ENCODE assay signal across 18 cellular contexts in the genomic region with DNA sequence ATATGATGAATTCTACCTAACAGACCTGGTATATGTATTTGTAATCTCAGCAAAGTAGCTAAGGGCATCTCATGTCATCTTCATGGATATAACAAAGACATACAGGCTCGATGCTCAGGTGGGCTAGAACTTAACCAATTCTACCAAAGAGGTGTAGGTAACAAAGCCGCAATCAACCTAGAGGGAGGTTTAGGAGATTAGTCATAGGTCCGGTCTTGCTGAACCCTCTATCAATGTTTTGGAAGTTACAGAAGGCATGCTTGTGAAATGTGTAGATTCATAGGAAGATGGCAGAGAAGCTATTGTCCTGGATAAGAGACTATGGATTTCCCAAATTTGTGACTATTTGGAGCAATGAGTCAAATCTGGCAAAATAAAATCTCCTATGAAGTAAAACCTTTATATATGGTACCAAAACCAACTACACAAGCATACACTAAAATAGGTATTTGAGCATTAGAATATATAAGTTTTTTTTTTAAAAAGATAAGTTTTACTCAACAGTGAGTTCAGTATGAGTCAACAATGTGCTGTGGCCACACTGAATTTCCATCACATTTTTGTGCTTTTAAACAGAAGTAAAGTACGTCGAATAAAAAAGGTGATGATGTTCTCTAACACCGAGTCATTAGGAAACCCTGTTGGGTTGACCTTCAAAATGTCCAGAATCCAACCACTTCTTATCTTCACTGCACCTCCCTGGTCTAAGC. TPM values are rescaled to one million over a fixed set of nuclear protein-coding genes. Genes with fewer than 3 reads are reported as not detected.
DNase-seq lines count a peak whose midpoint lies in the region; ATAC-seq, FAIRE-seq and TF ChIP-seq lines count a peak whose summit lies in the region.
"Had no signal": no experiment of that assay in that cellular context is flagged by ENCODE, and none has a peak within 500 bp of the region (broad histone marks: within the 10 kb centered on the region; RNA-seq: fewer than 3 reads in every experiment).

No MANE protein-coding gene starts in this region.

- H3K79me2 ChIP-seq in astrocyte (ENCODE audit: insufficient read depth, low read length) (no peaks in the 10 kb centered on the region), smooth muscle cell (ENCODE audit: low read depth) (no peaks in the 10 kb centered on the region)

- H3K9me3 ChIP-seq in CD4-positive, CD25-positive, alpha-beta regulatory T cell (ENCODE audit: control insufficient read depth in 2 of 2, low read length in 2 of 2), result no peaks in the 10 kb centered on the region
- H3K9me3 ChIP-seq in astrocyte (ENCODE audit: insufficient read depth, low read depth, low read length) (no peaks in the 10 kb centered on the region), smooth muscle cell (replicated peaks; ENCODE audit: low read depth) (no peaks in the 10 kb centered on the region)
- H3K9me3 ChIP-seq: MG63 had no signal

- TF ChIP-seq CTCF in astrocyte (IDR thresholded peaks at IDR 0.05; ENCODE audit: insufficient read depth, low read depth, low read length) (no peak), smooth muscle cell (IDR thresholded peaks at IDR 0.05; ENCODE audit: borderline replicate concordance, insufficient read depth, poor library complexity, severe bottlenecking) (no peak)

- peaks cover 32% of the 10 kb centered on the region for H3K36me3 ChIP-seq in CD4-positive, CD25-positive, alpha-beta regulatory T cell (ENCODE audit: control insufficient read depth, insufficient read depth, low read length)
- H3K36me3 ChIP-seq in astrocyte (ENCODE audit: insufficient read depth, low read length) (no peaks in the 10 kb centered on the region), smooth muscle cell (ENCODE audit: low read depth) (no peaks in the 10 kb centered on the region)
- H3K36me3 ChIP-seq: MG63 had no signal

- peak; percentile 43 for FAIRE-seq in astrocyte (lab: Jason Lieb, UNC)

- WGBS in smooth muscle cell (ENCODE audit: low lambda C conversion rate), result 70% methylated on average over 6 of the region's 6 CpGs

- peak overlapping the region; percentile 5 for H2AFZ ChIP-seq in astrocyte (ENCODE audit: low read depth, low read length)
- H2AFZ ChIP-seq in smooth muscle cell (ENCODE audit: low read depth), result no peak overlapping the region

- H3F3A ChIP-seq in smooth muscle cell (ENCODE audit: low read depth), result no peaks in the 10 kb centered on the region

- no peaks in the 10 kb centered on the region for H3K9me3 Mint-ChIP-seq in CD4-positive, CD25-positive, alpha-beta regulatory T cell
- H3K9me3 Mint-ChIP-seq in astrocyte (ENCODE audit: unreplicated experiment), result no peaks in the 10 kb centered on the region
- no peaks in the 10 kb centered on the region for H3K9me3 Mint-ChIP-seq in natural killer cell treated with Interleukin-12 subunit alpha and Interleukin-12 subunit beta and Interleukin-15 and Interleukin-18, amount 100 ng/mL, for 72 hours
- H3K9me3 Mint-ChIP-seq: activated B cell treated with CpG ODN at 0.5 μM for 24 hours; activated naive CD4-positive, alpha-beta T cell treated with anti-CD3 and anti-CD28 coated beads for 36 hours; CD8-positive, alpha-beta T cell; naive B cell had no signal

- no peak for DNase-seq in CD4-positive, CD25-positive, alpha-beta regulatory T cell
- DNase-seq in astrocyte (ENCODE audit: low read depth), result peak; percentile 66
- no peak for DNase-seq in natural killer cell treated with Interleukin-12 subunit alpha and Interleukin-12 subunit beta and Interleukin-15 and Interleukin-18, amount 100 ng/mL, for 72 hours (ENCODE audit: low spot score)
- no peak for DNase-seq in smooth muscle cell (lab: John Stamatoyannopoulos, UW; ENCODE audit: unreplicated experiment)
- no peak for DNase-seq in head of caudate nucleus
- DNase-seq in SW480 (ENCODE audit: low spot score), result no peak
- DNase-seq: activated B cell treated with CpG ODN at 0.5 μM for 24 hours; activated naive CD4-positive, alpha-beta T cell treated with anti-CD3 and anti-CD28 coated beads for 36 hours; CD8-positive, alpha-beta T cell; dermis blood vessel endothelial cell; MG63; naive B cell; NCI-H2171; right cardiac atrium; substantia nigra had no signal

- intact Hi-C loops in head of caudate nucleus (cut with DNase I), result no loop called here

- no peaks in the 10 kb centered on the region for H3K4me1 ChIP-seq in CD4-positive, CD25-positive, alpha-beta regulatory T cell (ENCODE audit: control insufficient read depth, insufficient read depth, low read length, poor library complexity, severe bottlenecking)
- H3K4me1 ChIP-seq in astrocyte (ENCODE audit: insufficient read depth, low read length) (peaks cover 7% of the 10 kb centered on the region), smooth muscle cell (ENCODE audit: low read depth) (no peaks in the 10 kb centered on the region)

- H3K27me3 Mint-ChIP-seq in CD4-positive, CD25-positive, alpha-beta regulatory T cell, result no peaks in the 10 kb centered on the region
- H3K27me3 Mint-ChIP-seq in astrocyte (ENCODE audit: low read depth, unreplicated experiment), result no peaks in the 10 kb centered on the region
- H3K27me3 Mint-ChIP-seq in natural killer cell treated with Interleukin-12 subunit alpha and Interleukin-12 subunit beta and Interleukin-15 and Interleukin-18, amount 100 ng/mL, for 72 hours, result no peaks in the 10 kb centered on the region
- H3K27me3 Mint-ChIP-seq: activated B cell treated with CpG ODN at 0.5 μM for 24 hours, naive B cell had no signal

- ATAC-seq in CD4-positive, CD25-positive, alpha-beta regulatory T cell (ENCODE audit: low read depth in 2 of 2), result no peak
- peak; percentile 60 for ATAC-seq in HG02870 (IDR thresholded peaks at IDR 0.05; ENCODE audit: unreplicated experiment)
- peak; percentile 78 to 79 for ATAC-seq in natural killer cell treated with Interleukin-12 subunit alpha and Interleukin-12 subunit beta and Interleukin-15 and Interleukin-18, amount 100 ng/mL, for 72 hours
- ATAC-seq in HG02763 (IDR thresholded peaks at IDR 0.05; ENCODE audit: unreplicated experiment), result no peak
- ATAC-seq: CD8-positive, alpha-beta T cell had no signal

- H3K4me3 ChIP-seq in CD4-positive, CD25-positive, alpha-beta regulatory T cell (ENCODE audit: low read depth, low read length), result no peak overlapping the region
- H3K4me3 ChIP-seq in astrocyte (ENCODE audit: insufficient read depth, low read depth, low read length), result no peak overlapping the region
- H3K4me3 ChIP-seq in smooth muscle cell, result no peak overlapping the region
- H3K4me3 ChIP-seq: MG63 had no signal

- no peak overlapping the region for H3K27ac ChIP-seq in CD4-positive, CD25-positive, alpha-beta regulatory T cell (ENCODE audit: insufficient read depth, low read length, poor library complexity, severe bottlenecking)
- H3K27ac ChIP-seq in astrocyte (ENCODE audit: low read depth, low read length) (peak overlapping the region; percentile 45), smooth muscle cell (ENCODE audit: low read depth) (no peak overlapping the region)

- H4K20me1 ChIP-seq in astrocyte (ENCODE audit: insufficient read depth, low read length) (peaks cover 3% of the 10 kb centered on the region), smooth muscle cell (ENCODE audit: low read depth) (no peaks in the 10 kb centered on the region)

- H3K9ac ChIP-seq in astrocyte (ENCODE audit: low read length), result no peak overlapping the region
- no peak overlapping the region for H3K9ac ChIP-seq in smooth muscle cell (ENCODE audit: low read depth)

- peak overlapping the region; percentile 0 to 84 (median 74) for H3K27ac Mint-ChIP-seq in CD4-positive, CD25-positive, alpha-beta regulatory T cell
- H3K27ac Mint-ChIP-seq in astrocyte (ENCODE audit: unreplicated experiment), result no peak overlapping the region
- peak overlapping the region; percentile 82 to 90 for H3K27ac Mint-ChIP-seq in natural killer cell treated with Interleukin-12 subunit alpha and Interleukin-12 subunit beta and Interleukin-15 and Interleukin-18, amount 100 ng/mL, for 72 hours
- H3K27ac Mint-ChIP-seq: activated B cell treated with CpG ODN at 0.5 μM for 24 hours; activated naive CD4-positive, alpha-beta T cell treated with anti-CD3 and anti-CD28 coated beads for 36 hours had no signal

- H3K4me3 Mint-ChIP-seq in CD4-positive, CD25-positive, alpha-beta regulatory T cell, result no peak overlapping the region
- no peak overlapping the region for H3K4me3 Mint-ChIP-seq in astrocyte (ENCODE audit: unreplicated experiment)
- peak overlapping the region; percentile 73 for H3K4me3 Mint-ChIP-seq in natural killer cell treated with Interleukin-12 subunit alpha and Interleukin-12 subunit beta and Interleukin-15 and Interleukin-18, amount 100 ng/mL, for 72 hours
- H3K4me3 Mint-ChIP-seq: activated B cell treated with CpG ODN at 0.5 μM for 24 hours; activated naive CD4-positive, alpha-beta T cell treated with anti-CD3 and anti-CD28 coated beads for 36 hours; CD8-positive, alpha-beta T cell; naive B cell had no signal

- H3K4me2 ChIP-seq in astrocyte (ENCODE audit: low read length) (peak overlapping the region; percentile 71), smooth muscle cell (no peak overlapping the region)

- no peaks in the 10 kb centered on the region for H3K27me3 ChIP-seq in CD4-positive, CD25-positive, alpha-beta regulatory T cell (ENCODE audit: control insufficient read depth, insufficient read depth, low read length)
- H3K27me3 ChIP-seq in astrocyte (ENCODE audit: insufficient read depth, low read length), result no peaks in the 10 kb centered on the region
- H3K27me3 ChIP-seq in smooth muscle cell (ENCODE audit: low read depth), result no peaks in the 10 kb centered on the region
- H3K27me3 ChIP-seq: MG63 had no signal

- H3K36me3 Mint-ChIP-seq in CD4-positive, CD25-positive, alpha-beta regulatory T cell, result peaks cover 27% of the 10 kb centered on the region
- H3K36me3 Mint-ChIP-seq in astrocyte (ENCODE audit: low read depth, unreplicated experiment), result no peaks in the 10 kb centered on the region
- peaks cover 14% of the 10 kb centered on the region for H3K36me3 Mint-ChIP-seq in natural killer cell treated with Interleukin-12 subunit alpha and Interleukin-12 subunit beta and Interleukin-15 and Interleukin-18, amount 100 ng/mL, for 72 hours

- H3K4me1 Mint-ChIP-seq in CD4-positive, CD25-positive, alpha-beta regulatory T cell, result peaks cover 4 to 20% (median 12%) of the 10 kb centered on the region in 4 donors
- H3K4me1 Mint-ChIP-seq in astrocyte (ENCODE audit: low read depth, unreplicated experiment), result peaks cover 14% of the 10 kb centered on the region
- peaks cover 51 to 59% of the 10 kb centered on the region in 2 donors for H3K4me1 Mint-ChIP-seq in natural killer cell treated with Interleukin-12 subunit alpha and Interleukin-12 subunit beta and Interleukin-15 and Interleukin-18, amount 100 ng/mL, for 72 hours (ENCODE audit: low read depth in 2 of 2)

RNA-seq across cellular contexts. Expression of a gene that starts 42.7 kb away (rescaled TPM):
- total RNA-seq in CD4-positive, CD25-positive, alpha-beta regulatory T cell, result 0.27 TPM
- polyA plus RNA-seq in CD4-positive, CD25-positive, alpha-beta regulatory T cell, result under 1 TPM in 2 of 4 donors, not detected in 2; 0.03 to 0.23 TPM
- total RNA-seq in astrocyte (not detected in 2 replicates), smooth muscle cell (0.27 and 3.6 TPM in 2 replicates)
- total RNA-seq in natural killer cell treated with Interleukin-12 subunit alpha and Interleukin-12 subunit beta and Interleukin-15 and Interleukin-18, amount 100 ng/mL, for 72 hours, result 1 to 10 TPM; 2.4 to 2.9 TPM
- 1.1 and 2.0 TPM in 2 replicates for polyA plus RNA-seq in smooth muscle cell
- total RNA-seq: activated naive CD4-positive, alpha-beta T cell treated with anti-CD3 and anti-CD28 coated beads for 36 hours; dermis blood vessel endothelial cell; glomerular endothelial cell had no signal

RNA-seq across cellular contexts. Expression of a gene that starts 48.8 kb away (rescaled TPM):
- total RNA-seq in CD4-positive, CD25-positive, alpha-beta regulatory T cell, result 53.6 TPM
- 10 to 100 TPM; 25.8 to 36.8 (median 30.6) TPM for polyA plus RNA-seq in CD4-positive, CD25-positive, alpha-beta regulatory T cell
- 43.7 and 43.8 TPM in 2 replicates for total RNA-seq in astrocyte
- total RNA-seq in natural killer cell treated with Interleukin-12 subunit alpha and Interleukin-12 subunit beta and Interleukin-15 and Interleukin-18, amount 100 ng/mL, for 72 hours, result 100 to 1,000 TPM; 139 to 186 TPM
- 23.6 and 25.5 TPM in 2 replicates for total RNA-seq in smooth muscle cell
- polyA plus RNA-seq in smooth muscle cell, result 9.8 and 17.9 TPM in 2 replicates

Comparison
In these comparisons a context has a peak if more than half of its experiments do, and no peak if none do; other contexts are left out.
1. ATAC-seq: peak in HG02870 (single experiment) and natural killer cell treated with Interleukin-12 subunit alpha and Interleukin-12 subunit beta and Interleukin-15 and Interleukin-18, amount 100 ng/mL, for 72 hours (2 of 2); none in CD4-positive, CD25-positive, alpha-beta regulatory T cell (0 of 2) and HG02763 (single experiment).